In the genomic region with DNA sequence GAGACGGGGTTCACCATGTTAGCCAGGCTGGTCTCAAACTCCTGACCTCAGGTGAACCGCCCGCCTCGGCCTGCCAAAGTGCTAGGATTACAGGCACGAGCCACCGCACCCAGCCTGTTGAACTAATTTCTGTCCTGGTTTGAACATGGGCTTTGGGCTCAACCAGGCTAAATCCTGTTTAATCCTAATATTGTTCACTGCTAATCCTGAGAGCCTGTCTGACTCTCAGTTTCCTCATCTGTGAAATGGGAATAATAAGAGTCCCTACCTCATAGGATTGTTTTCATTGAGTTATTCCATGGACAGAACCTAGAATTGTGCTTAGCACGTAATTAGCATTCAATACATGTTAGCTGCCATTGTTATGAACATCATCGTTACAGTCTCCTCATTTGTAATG, we compare ENCODE assay signal across 2 cellular contexts.
TF ChIP-seq lines count a peak whose summit lies in the region.

No MANE protein-coding gene starts in this region.

TF ChIP-seq in GM23338, 12 proteins besides CTCF, POLR2A, EP300 and RAD21 (continues in another document):
- TF ChIP-seq JUNB (IDR thresholded peaks at IDR 0.05; ENCODE audit: unreplicated experiment) (no peak), CREB1 (CRISPR knock-in tag; IDR thresholded peaks at IDR 0.05; ENCODE audit: low read depth) (no peak), NANOG (IDR thresholded peaks at IDR 0.05; ENCODE audit: borderline replicate concordance) (no peak), ZNF114 (CRISPR knock-in tag; IDR thresholded peaks at IDR 0.05) (no peak), EZH2 (IDR thresholded peaks at IDR 0.05; ENCODE audit: low read depth, unreplicated experiment) (no peak), EZH2phosphoT487 (IDR thresholded peaks at IDR 0.05; ENCODE audit: unreplicated experiment) (no peak), STAT1 (IDR thresholded peaks at IDR 0.05; ENCODE audit: unreplicated experiment) (no peak), POLR2AphosphoS5 (IDR thresholded peaks at IDR 0.05; ENCODE audit: low read depth) (no peak)
- TF ChIP-seq, protein P1, sequence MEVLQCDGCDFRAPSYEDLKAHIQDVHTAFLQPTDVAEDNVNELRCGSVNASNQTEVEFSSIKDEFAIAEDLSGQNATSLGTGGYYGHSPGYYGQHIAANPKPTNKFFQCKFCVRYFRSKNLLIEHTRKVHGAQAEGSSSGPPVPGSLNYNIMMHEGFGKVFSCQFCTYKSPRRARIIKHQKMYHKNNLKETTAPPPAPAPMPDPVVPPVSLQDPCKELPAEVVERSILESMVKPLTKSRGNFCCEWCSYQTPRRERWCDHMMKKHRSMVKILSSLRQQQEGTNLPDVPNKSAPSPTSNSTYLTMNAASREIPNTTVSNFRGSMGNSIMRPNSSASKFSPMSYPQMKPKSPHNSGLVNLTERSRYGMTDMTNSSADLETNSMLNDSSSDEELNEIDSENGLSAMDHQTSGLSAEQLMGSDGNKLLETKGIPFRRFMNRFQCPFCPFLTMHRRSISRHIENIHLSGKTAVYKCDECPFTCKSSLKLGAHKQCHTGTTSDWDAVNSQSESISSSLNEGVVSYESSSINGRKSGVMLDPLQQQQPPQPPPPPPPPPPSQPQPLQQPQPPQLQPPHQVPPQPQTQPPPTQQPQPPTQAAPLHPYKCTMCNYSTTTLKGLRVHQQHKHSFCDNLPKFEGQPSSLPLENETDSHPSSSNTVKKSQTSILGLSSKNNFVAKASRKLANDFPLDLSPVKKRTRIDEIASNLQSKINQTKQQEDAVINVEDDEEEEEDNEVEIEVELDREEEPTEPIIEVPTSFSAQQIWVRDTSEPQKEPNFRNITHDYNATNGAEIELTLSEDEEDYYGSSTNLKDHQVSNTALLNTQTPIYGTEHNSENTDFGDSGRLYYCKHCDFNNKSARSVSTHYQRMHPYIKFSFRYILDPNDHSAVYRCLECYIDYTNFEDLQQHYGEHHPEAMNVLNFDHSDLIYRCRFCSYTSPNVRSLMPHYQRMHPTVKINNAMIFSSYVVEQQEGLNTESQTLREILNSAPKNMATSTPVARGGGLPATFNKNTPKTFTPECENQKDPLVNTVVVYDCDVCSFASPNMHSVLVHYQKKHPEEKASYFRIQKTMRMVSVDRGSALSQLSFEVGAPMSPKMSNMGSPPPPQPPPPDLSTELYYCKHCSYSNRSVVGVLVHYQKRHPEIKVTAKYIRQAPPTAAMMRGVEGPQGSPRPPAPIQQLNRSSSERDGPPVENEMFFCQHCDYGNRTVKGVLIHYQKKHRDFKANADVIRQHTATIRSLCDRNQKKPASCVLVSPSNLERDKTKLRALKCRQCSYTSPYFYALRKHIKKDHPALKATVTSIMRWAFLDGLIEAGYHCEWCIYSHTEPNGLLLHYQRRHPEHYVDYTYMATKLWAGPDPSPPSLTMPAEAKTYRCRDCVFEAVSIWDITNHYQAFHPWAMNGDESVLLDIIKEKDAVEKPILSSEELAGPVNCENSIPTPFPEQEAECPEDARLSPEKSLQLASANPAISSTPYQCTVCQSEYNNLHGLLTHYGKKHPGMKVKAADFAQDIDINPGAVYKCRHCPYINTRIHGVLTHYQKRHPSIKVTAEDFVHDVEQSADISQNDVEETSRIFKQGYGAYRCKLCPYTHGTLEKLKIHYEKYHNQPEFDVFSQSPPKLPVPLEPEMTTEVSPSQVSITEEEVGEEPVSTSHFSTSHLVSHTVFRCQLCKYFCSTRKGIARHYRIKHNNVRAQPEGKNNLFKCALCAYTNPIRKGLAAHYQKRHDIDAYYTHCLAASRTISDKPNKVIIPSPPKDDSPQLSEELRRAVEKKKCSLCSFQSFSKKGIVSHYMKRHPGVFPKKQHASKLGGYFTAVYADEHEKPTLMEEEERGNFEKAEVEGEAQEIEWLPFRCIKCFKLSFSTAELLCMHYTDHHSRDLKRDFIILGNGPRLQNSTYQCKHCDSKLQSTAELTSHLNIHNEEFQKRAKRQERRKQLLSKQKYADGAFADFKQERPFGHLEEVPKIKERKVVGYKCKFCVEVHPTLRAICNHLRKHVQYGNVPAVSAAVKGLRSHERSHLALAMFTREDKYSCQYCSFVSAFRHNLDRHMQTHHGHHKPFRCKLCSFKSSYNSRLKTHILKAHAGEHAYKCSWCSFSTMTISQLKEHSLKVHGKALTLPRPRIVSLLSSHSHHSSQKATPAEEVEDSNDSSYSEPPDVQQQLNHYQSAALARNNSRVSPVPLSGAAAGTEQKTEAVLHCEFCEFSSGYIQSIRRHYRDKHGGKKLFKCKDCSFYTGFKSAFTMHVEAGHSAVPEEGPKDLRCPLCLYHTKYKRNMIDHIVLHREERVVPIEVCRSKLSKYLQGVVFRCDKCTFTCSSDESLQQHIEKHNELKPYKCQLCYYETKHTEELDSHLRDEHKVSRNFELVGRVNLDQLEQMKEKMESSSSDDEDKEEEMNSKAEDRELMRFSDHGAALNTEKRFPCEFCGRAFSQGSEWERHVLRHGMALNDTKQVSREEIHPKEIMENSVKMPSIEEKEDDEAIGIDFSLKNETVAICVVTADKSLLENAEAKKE (CRISPR knock-in tag; IDR thresholded peaks at IDR 0.05): no peak
- TF ChIP-seq, protein P2, sequence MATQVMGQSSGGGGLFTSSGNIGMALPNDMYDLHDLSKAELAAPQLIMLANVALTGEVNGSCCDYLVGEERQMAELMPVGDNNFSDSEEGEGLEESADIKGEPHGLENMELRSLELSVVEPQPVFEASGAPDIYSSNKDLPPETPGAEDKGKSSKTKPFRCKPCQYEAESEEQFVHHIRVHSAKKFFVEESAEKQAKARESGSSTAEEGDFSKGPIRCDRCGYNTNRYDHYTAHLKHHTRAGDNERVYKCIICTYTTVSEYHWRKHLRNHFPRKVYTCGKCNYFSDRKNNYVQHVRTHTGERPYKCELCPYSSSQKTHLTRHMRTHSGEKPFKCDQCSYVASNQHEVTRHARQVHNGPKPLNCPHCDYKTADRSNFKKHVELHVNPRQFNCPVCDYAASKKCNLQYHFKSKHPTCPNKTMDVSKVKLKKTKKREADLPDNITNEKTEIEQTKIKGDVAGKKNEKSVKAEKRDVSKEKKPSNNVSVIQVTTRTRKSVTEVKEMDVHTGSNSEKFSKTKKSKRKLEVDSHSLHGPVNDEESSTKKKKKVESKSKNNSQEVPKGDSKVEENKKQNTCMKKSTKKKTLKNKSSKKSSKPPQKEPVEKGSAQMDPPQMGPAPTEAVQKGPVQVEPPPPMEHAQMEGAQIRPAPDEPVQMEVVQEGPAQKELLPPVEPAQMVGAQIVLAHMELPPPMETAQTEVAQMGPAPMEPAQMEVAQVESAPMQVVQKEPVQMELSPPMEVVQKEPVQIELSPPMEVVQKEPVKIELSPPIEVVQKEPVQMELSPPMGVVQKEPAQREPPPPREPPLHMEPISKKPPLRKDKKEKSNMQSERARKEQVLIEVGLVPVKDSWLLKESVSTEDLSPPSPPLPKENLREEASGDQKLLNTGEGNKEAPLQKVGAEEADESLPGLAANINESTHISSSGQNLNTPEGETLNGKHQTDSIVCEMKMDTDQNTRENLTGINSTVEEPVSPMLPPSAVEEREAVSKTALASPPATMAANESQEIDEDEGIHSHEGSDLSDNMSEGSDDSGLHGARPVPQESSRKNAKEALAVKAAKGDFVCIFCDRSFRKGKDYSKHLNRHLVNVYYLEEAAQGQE (IDR thresholded peaks at IDR 0.05; ENCODE audit: unreplicated experiment): no peak

TF ChIP-seq in H1, 55 proteins besides CTCF, POLR2A, EP300 and RAD21:
- TF ChIP-seq BRCA1 (IDR thresholded peaks at IDR 0.05; ENCODE audit: low read depth, low read length) (no peak), KDM1A (IDR thresholded peaks at IDR 0.05; ENCODE audit: borderline replicate concordance, low read length) (peak; percentile 89), YY1 (IDR thresholded peaks at IDR 0.05; ENCODE audit: low read depth, low read length) (no peak)
